In genomic region chrX:153900806-153901752, GRCh38 we compare ENCODE assay signal across 1 cellular context.
TF ChIP-seq lines count a peak whose summit lies in the region.

No MANE protein-coding gene starts in this region.

TF ChIP-seq in HEK293, 187 proteins besides CTCF, POLR2A, EP300 and RAD21 (continued from another document):
- TF ChIP-seq PATZ1 (tag by site-specific recombination; IDR thresholded peaks at IDR 0.05) (peak; percentile 45; the same call in 1 of the 2 replicates), ZNF311 (tag by site-specific recombination; IDR thresholded peaks at IDR 0.05; ENCODE audit: borderline replicate concordance) (0 out of 2 replicates have a peak, but pooled peaks have one; percentile 77), ZNF548 (tag by site-specific recombination; IDR thresholded peaks at IDR 0.05) (0 out of 2 replicates have a peak, but pooled peaks have one; percentile 30), PRDM1 (tag by site-specific recombination; IDR thresholded peaks at IDR 0.05) (no peak), ZNF16 (tag by site-specific recombination; IDR thresholded peaks at IDR 0.05; ENCODE audit: low read depth) (no peak), ZNF777 (tag by site-specific recombination; IDR thresholded peaks at IDR 0.05; ENCODE audit: borderline replicate concordance) (no peak), ZNF658 (tag by site-specific recombination; IDR thresholded peaks at IDR 0.05) (peak; percentile 76; the same call in 1 of the 2 replicates), GLI4 (tag by site-specific recombination; IDR thresholded peaks at IDR 0.05) (peak; percentile 84), ZNF24 (tag by site-specific recombination; IDR thresholded peaks at IDR 0.05) (no peak), ZBTB17 (tag by site-specific recombination; IDR thresholded peaks at IDR 0.05) (0 out of 2 replicates have a peak, but pooled peaks have one; percentile 4), ZNF571 (tag by site-specific recombination; IDR thresholded peaks at IDR 0.05) (peak; percentile 86; the same call in 1 of the 2 replicates), ZNF623 (tag by site-specific recombination; IDR thresholded peaks at IDR 0.05) (no peak), HOXA7 (CRISPR knock-in tag; IDR thresholded peaks at IDR 0.05; ENCODE audit: borderline replicate concordance) (no peak), ZNF221 (tag by site-specific recombination; IDR thresholded peaks at IDR 0.05; ENCODE audit: borderline replicate concordance) (no peak), ZNF544 (tag by site-specific recombination; IDR thresholded peaks at IDR 0.05) (peak; percentile 23; the same call in 1 of the 2 replicates), KLF9 (tag by site-specific recombination; IDR thresholded peaks at IDR 0.05; ENCODE audit: low read depth) (peak; percentile 60; the same call in 1 of the 2 replicates), ZNF114 (tag by site-specific recombination; IDR thresholded peaks at IDR 0.05) (no peak), ZNF747 (tag by site-specific recombination; IDR thresholded peaks at IDR 0.05) (peak; percentile 59; the same call in 1 of the 2 replicates), ZNF596 (tag by site-specific recombination; IDR thresholded peaks at IDR 0.05) (no peak), ZBTB7A (tag by site-specific recombination; IDR thresholded peaks at IDR 0.05; ENCODE audit: low read depth) (no peak), MYNN (tag by site-specific recombination; IDR thresholded peaks at IDR 0.05; ENCODE audit: borderline replicate concordance) (0 out of 2 replicates have a peak, but pooled peaks have one; percentile 15), ZSCAN5A (tag by site-specific recombination; IDR thresholded peaks at IDR 0.05) (no peak), KLF1 (tag by site-specific recombination; IDR thresholded peaks at IDR 0.05) (peak; percentile 50; the same call in 1 of the 2 replicates), ZNF473 (tag by site-specific recombination; IDR thresholded peaks at IDR 0.05) (peak; percentile 85; the same call in 1 of the 2 replicates), OVOL3 (tag by site-specific recombination; IDR thresholded peaks at IDR 0.05) (no peak), IKZF3 (tag by site-specific recombination; IDR thresholded peaks at IDR 0.05) (no peak), ZNF132 (tag by site-specific recombination; IDR thresholded peaks at IDR 0.05; ENCODE audit: borderline replicate concordance) (no peak), ZNF302 (tag by site-specific recombination; IDR thresholded peaks at IDR 0.05; ENCODE audit: low read depth) (no peak), ZNF202 (tag by site-specific recombination; IDR thresholded peaks at IDR 0.05; ENCODE audit: borderline replicate concordance) (no peak), ZSCAN16 (tag by site-specific recombination; IDR thresholded peaks at IDR 0.05) (no peak), ZNF248 (tag by site-specific recombination; IDR thresholded peaks at IDR 0.05) (peak; percentile 65; the same call in 1 of the 2 replicates), ZBTB20 (tag by site-specific recombination; IDR thresholded peaks at IDR 0.05) (0 out of 2 replicates have a peak, but pooled peaks have one; percentile 26), ZNF514 (tag by site-specific recombination; IDR thresholded peaks at IDR 0.05) (no peak), KLF16 (tag by site-specific recombination; IDR thresholded peaks at IDR 0.05) (no peak), ZBTB8A (tag by site-specific recombination; IDR thresholded peaks at IDR 0.05) (no peak)
- TF ChIP-seq, protein P1, sequence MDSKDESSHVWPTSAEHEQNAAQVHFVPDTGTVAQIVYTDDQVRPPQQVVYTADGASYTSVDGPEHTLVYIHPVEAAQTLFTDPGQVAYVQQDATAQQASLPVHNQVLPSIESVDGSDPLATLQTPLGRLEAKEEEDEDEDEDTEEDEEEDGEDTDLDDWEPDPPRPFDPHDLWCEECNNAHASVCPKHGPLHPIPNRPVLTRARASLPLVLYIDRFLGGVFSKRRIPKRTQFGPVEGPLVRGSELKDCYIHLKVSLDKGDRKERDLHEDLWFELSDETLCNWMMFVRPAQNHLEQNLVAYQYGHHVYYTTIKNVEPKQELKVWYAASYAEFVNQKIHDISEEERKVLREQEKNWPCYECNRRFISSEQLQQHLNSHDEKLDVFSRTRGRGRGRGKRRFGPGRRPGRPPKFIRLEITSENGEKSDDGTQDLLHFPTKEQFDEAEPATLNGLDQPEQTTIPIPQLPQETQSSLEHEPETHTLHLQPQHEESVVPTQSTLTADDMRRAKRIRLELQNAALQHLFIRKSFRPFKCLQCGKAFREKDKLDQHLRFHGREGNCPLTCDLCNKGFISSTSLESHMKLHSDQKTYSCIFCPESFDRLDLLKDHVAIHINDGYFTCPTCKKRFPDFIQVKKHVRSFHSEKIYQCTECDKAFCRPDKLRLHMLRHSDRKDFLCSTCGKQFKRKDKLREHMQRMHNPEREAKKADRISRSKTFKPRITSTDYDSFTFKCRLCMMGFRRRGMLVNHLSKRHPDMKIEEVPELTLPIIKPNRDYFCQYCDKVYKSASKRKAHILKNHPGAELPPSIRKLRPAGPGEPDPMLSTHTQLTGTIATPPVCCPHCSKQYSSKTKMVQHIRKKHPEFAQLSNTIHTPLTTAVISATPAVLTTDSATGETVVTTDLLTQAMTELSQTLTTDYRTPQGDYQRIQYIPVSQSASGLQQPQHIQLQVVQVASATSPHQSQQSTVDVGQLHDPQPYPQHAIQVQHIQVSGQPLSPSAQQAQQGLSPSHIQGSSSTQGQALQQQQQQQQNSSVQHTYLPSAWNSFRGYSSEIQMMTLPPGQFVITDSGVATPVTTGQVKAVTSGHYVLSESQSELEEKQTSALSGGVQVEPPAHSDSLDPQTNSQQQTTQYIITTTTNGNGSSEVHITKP (tag by site-specific recombination; IDR thresholded peaks at IDR 0.05): no peak
- TF ChIP-seq, protein P2, sequence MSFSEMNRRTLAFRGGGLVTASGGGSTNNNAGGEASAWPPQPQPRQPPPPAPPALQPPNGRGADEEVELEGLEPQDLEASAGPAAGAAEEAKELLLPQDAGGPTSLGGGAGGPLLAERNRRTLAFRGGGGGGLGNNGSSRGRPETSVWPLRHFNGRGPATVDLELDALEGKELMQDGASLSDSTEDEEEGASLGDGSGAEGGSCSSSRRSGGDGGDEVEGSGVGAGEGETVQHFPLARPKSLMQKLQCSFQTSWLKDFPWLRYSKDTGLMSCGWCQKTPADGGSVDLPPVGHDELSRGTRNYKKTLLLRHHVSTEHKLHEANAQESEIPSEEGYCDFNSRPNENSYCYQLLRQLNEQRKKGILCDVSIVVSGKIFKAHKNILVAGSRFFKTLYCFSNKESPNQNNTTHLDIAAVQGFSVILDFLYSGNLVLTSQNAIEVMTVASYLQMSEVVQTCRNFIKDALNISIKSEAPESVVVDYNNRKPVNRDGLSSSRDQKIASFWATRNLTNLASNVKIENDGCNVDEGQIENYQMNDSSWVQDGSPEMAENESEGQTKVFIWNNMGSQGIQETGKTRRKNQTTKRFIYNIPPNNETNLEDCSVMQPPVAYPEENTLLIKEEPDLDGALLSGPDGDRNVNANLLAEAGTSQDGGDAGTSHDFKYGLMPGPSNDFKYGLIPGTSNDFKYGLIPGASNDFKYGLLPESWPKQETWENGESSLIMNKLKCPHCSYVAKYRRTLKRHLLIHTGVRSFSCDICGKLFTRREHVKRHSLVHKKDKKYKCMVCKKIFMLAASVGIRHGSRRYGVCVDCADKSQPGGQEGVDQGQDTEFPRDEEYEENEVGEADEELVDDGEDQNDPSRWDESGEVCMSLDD (tag by site-specific recombination; IDR thresholded peaks at IDR 0.05): no peak; the same call in 1 of the 2 replicates
- TF ChIP-seq, protein P3, sequence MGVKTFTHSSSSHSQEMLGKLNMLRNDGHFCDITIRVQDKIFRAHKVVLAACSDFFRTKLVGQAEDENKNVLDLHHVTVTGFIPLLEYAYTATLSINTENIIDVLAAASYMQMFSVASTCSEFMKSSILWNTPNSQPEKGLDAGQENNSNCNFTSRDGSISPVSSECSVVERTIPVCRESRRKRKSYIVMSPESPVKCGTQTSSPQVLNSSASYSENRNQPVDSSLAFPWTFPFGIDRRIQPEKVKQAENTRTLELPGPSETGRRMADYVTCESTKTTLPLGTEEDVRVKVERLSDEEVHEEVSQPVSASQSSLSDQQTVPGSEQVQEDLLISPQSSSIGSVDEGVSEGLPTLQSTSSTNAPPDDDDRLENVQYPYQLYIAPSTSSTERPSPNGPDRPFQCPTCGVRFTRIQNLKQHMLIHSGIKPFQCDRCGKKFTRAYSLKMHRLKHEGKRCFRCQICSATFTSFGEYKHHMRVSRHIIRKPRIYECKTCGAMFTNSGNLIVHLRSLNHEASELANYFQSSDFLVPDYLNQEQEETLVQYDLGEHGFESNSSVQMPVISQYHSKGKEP (tag by site-specific recombination; IDR thresholded peaks at IDR 0.05): no peak
- TF ChIP-seq, protein P4, sequence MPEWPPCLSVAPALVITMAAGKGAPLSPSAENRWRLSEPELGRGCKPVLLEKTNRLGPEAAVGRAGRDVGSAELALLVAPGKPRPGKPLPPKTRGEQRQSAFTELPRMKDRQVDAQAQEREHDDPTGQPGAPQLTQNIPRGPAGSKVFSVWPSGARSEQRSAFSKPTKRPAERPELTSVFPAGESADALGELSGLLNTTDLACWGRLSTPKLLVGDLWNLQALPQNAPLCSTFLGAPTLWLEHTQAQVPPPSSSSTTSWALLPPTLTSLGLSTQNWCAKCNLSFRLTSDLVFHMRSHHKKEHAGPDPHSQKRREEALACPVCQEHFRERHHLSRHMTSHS (tag by site-specific recombination; IDR thresholded peaks at IDR 0.05): peak; percentile 16; the same call in 1 of the 2 replicates
- TF ChIP-seq, protein P5, sequence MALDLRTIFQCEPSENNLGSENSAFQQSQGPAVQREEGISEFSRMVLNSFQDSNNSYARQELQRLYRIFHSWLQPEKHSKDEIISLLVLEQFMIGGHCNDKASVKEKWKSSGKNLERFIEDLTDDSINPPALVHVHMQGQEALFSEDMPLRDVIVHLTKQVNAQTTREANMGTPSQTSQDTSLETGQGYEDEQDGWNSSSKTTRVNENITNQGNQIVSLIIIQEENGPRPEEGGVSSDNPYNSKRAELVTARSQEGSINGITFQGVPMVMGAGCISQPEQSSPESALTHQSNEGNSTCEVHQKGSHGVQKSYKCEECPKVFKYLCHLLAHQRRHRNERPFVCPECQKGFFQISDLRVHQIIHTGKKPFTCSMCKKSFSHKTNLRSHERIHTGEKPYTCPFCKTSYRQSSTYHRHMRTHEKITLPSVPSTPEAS (tag by site-specific recombination; IDR thresholded peaks at IDR 0.05): peak; percentile 100
- TF ChIP-seq, protein P6, sequence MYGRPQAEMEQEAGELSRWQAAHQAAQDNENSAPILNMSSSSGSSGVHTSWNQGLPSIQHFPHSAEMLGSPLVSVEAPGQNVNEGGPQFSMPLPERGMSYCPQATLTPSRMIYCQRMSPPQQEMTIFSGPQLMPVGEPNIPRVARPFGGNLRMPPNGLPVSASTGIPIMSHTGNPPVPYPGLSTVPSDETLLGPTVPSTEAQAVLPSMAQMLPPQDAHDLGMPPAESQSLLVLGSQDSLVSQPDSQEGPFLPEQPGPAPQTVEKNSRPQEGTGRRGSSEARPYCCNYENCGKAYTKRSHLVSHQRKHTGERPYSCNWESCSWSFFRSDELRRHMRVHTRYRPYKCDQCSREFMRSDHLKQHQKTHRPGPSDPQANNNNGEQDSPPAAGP (tag by site-specific recombination; IDR thresholded peaks at IDR 0.05): peak; percentile 72; the same call in 1 of the 2 replicates
- TF ChIP-seq, protein P7, sequence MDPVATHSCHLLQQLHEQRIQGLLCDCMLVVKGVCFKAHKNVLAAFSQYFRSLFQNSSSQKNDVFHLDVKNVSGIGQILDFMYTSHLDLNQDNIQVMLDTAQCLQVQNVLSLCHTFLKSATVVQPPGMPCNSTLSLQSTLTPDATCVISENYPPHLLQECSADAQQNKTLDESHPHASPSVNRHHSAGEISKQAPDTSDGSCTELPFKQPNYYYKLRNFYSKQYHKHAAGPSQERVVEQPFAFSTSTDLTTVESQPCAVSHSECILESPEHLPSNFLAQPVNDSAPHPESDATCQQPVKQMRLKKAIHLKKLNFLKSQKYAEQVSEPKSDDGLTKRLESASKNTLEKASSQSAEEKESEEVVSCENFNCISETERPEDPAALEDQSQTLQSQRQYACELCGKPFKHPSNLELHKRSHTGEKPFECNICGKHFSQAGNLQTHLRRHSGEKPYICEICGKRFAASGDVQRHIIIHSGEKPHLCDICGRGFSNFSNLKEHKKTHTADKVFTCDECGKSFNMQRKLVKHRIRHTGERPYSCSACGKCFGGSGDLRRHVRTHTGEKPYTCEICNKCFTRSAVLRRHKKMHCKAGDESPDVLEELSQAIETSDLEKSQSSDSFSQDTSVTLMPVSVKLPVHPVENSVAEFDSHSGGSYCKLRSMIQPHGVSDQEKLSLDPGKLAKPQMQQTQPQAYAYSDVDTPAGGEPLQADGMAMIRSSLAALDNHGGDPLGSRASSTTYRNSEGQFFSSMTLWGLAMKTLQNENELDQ (tag by site-specific recombination; IDR thresholded peaks at IDR 0.05; ENCODE audit: low read depth): no peak
